24 cellular contexts compared by ENCODE assay signal in the genomic region with DNA sequence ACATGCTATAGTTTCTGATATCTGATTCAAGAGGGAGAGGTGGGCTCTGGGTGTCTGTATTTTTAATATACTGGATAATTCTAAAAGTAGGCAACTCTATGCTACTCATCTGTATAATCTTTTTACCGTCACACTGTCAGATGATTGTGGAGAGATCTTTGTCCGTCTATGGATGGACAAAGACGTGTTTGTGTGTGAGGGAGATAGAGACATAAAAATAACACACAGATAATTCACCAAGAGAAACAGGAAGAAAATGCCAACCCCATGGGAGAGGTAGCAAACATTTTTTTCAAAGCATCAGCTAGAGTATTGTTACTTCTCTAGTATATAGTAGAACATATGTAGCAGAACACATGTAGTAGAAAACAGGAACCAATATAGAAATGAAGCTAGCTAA.
"Had no signal": no experiment of that assay in that cellular context is flagged by ENCODE, and none has a peak within 500 bp of the region (broad histone marks: within the 10 kb centered on the region; RNA-seq: fewer than 3 reads in every experiment).

No MANE protein-coding gene starts in this region.

- H3K4me3 Mint-ChIP-seq: stimulated activated effector memory CD8-positive, alpha-beta T cell treated with anti-CD3 and anti-CD28 coated beads, Interleukin-12 subunit alpha, Interleukin-12 subunit beta, amount 100 ng/mL, for 72 hours; stimulated activated memory B cell treated with anti-CD40 and anti-IgM and Interleukin-4, amounts not matched to agents 10 μg/mL and 1 μg/mL and 100 μg/mL, for 72 hours; stimulated activated naive B cell treated with anti-CD40 and anti-IgM and Interleukin-4, amounts not matched to agents 10 μg/mL and 1 μg/mL and 100 μg/mL, for 72 hours; stimulated activated naive CD8-positive, alpha-beta T cell treated with anti-CD3 and anti-CD28 coated beads, Interleukin-15, amount 100 ng/mL, for 72 hours; stimulated activated naive CD8-positive, alpha-beta T cell treated with anti-CD3 and anti-CD28 coated beads, Interleukin-15, Interleukin-2, amounts not matched to agents 100 ng/mL and 50 ng/mL, for 24 hours; type B pancreatic cell had no signal

- H3K27ac Mint-ChIP-seq: stimulated activated effector memory CD8-positive, alpha-beta T cell treated with anti-CD3 and anti-CD28 coated beads, Interleukin-12 subunit alpha, Interleukin-12 subunit beta, amount 100 ng/mL, for 72 hours; stimulated activated memory B cell treated with anti-CD40 and anti-IgM and Interleukin-4, amounts not matched to agents 10 μg/mL and 1 μg/mL and 100 μg/mL, for 72 hours; stimulated activated naive B cell treated with anti-CD40 and anti-IgM and Interleukin-4, amounts not matched to agents 10 μg/mL and 1 μg/mL and 100 μg/mL, for 72 hours; stimulated activated naive CD8-positive, alpha-beta T cell treated with anti-CD3 and anti-CD28 coated beads, Interleukin-15, amount 100 ng/mL, for 72 hours; stimulated activated naive CD8-positive, alpha-beta T cell treated with anti-CD3 and anti-CD28 coated beads, Interleukin-15, Interleukin-2, amounts not matched to agents 100 ng/mL and 50 ng/mL, for 24 hours; type B pancreatic cell had no signal

- DNase-seq: stimulated activated CD4-positive, alpha-beta T cell treated with anti-CD3 and anti-CD28 coated beads, Interleukin-2, amount 100 ng/mL, for 48 hours; stimulated activated CD4-positive, alpha-beta T cell treated with anti-CD3 and anti-CD28 coated beads, Interleukin-4, amount 100 ng/mL, for 1 hour; stimulated activated CD4-positive, alpha-beta T cell treated with anti-CD3 and anti-CD28 coated beads, Interleukin-4, amount 100 ng/mL, for 24 hours; stimulated activated CD4-positive, alpha-beta T cell treated with anti-CD3 and anti-CD28 coated beads, Interleukin-4, amount 100 ng/mL, for 4 hours; stimulated activated CD8-positive, alpha-beta memory T cell treated with anti-CD3 and anti-CD28 coated beads, Interleukin-4, amount 100 ng/mL, for 48 hours; stimulated activated naive B cell treated with anti-CD40 and anti-IgM and Interleukin-4, amounts not matched to agents 10 μg/mL and 1 μg/mL and 100 μg/mL, for 72 hours; stimulated activated naive CD4-positive, alpha-beta T cell; stimulated activated naive CD4-positive, alpha-beta T cell treated with Interleukin-2 at 50 U/mL for 16 hours; stimulated activated naive CD8-positive, alpha-beta T cell treated with anti-CD3 and anti-CD28 coated beads, Interleukin-15, amount 100 ng/mL, for 72 hours; stimulated activated naive CD8-positive, alpha-beta T cell treated with anti-CD3 and anti-CD28 coated beads, Interleukin-15, Interleukin-2, amounts not matched to agents 100 U/mL and 50 U/mL, for 24 hours; stomach; substantia nigra; testis; thyroid gland; tibial artery; transverse colon; trophoblast cell; upper lobe of left lung; upper lobe of right lung; uterus had no signal

- H3K4me1 Mint-ChIP-seq: stimulated activated effector memory CD8-positive, alpha-beta T cell treated with anti-CD3 and anti-CD28 coated beads, Interleukin-12 subunit alpha, Interleukin-12 subunit beta, amount 100 ng/mL, for 72 hours; stimulated activated memory B cell treated with anti-CD40 and anti-IgM and Interleukin-4, amounts not matched to agents 10 μg/mL and 1 μg/mL and 100 μg/mL, for 72 hours; stimulated activated naive B cell treated with anti-CD40 and anti-IgM and Interleukin-4, amounts not matched to agents 10 μg/mL and 1 μg/mL and 100 μg/mL, for 72 hours; stimulated activated naive CD8-positive, alpha-beta T cell treated with anti-CD3 and anti-CD28 coated beads, Interleukin-15, amount 100 ng/mL, for 72 hours had no signal

- ATAC-seq: stimulated activated effector memory CD8-positive, alpha-beta T cell treated with anti-CD3 and anti-CD28 coated beads, Interleukin-12 subunit alpha, Interleukin-12 subunit beta, amount 100 ng/mL, for 72 hours; stimulated activated memory B cell treated with anti-CD40 and anti-IgM and Interleukin-4, amounts not matched to agents 10 μg/mL and 1 μg/mL and 100 μg/mL, for 72 hours; stimulated activated naive B cell treated with anti-CD40 and anti-IgM and Interleukin-4, amounts not matched to agents 10 μg/mL and 1 μg/mL and 100 μg/mL, for 72 hours; stimulated activated naive CD8-positive, alpha-beta T cell treated with anti-CD3 and anti-CD28 coated beads, Interleukin-15, amount 100 ng/mL, for 72 hours; stimulated activated naive CD8-positive, alpha-beta T cell treated with anti-CD3 and anti-CD28 coated beads, Interleukin-15, Interleukin-2, amounts not matched to agents 100 U/mL and 50 U/mL, for 24 hours; upper lobe of right lung had no signal

- H3K36me3 Mint-ChIP-seq: stimulated activated effector memory CD8-positive, alpha-beta T cell treated with anti-CD3 and anti-CD28 coated beads, Interleukin-12 subunit alpha, Interleukin-12 subunit beta, amount 100 ng/mL, for 72 hours; stimulated activated memory B cell treated with anti-CD40 and anti-IgM and Interleukin-4, amounts not matched to agents 10 μg/mL and 1 μg/mL and 100 μg/mL, for 72 hours; stimulated activated naive B cell treated with anti-CD40 and anti-IgM and Interleukin-4, amounts not matched to agents 10 μg/mL and 1 μg/mL and 100 μg/mL, for 72 hours; type B pancreatic cell had no signal

- H3K27me3 Mint-ChIP-seq: stimulated activated memory B cell treated with anti-CD40 and anti-IgM and Interleukin-4, amounts not matched to agents 10 μg/mL and 1 μg/mL and 100 μg/mL, for 72 hours; stimulated activated naive B cell treated with anti-CD40 and anti-IgM and Interleukin-4, amounts not matched to agents 10 μg/mL and 1 μg/mL and 100 μg/mL, for 72 hours; stimulated activated naive CD8-positive, alpha-beta T cell treated with anti-CD3 and anti-CD28 coated beads, Interleukin-15, amount 100 ng/mL, for 72 hours; stimulated activated naive CD8-positive, alpha-beta T cell treated with anti-CD3 and anti-CD28 coated beads, Interleukin-15, Interleukin-2, amounts not matched to agents 100 ng/mL and 50 ng/mL, for 24 hours had no signal
